ENCODE assay signal across 1 cellular context in genomic region chr4:107825072-107825789, GRCh38.
TF ChIP-seq lines count a peak whose summit lies in the region.

No MANE protein-coding gene starts in this region.

TF ChIP-seq in WTC11, 78 proteins besides CTCF, POLR2A, EP300 and RAD21 (continued from another document):
- TF ChIP-seq ZNF425 (CRISPR knock-in tag; conservative IDR thresholded peaks at IDR 0.05) (no peak), ZNF532 (CRISPR knock-in tag; IDR thresholded peaks at IDR 0.05; ENCODE audit: borderline replicate concordance) (no peak)
